11 cellular contexts compared by ENCODE assay signal in the genomic region with DNA sequence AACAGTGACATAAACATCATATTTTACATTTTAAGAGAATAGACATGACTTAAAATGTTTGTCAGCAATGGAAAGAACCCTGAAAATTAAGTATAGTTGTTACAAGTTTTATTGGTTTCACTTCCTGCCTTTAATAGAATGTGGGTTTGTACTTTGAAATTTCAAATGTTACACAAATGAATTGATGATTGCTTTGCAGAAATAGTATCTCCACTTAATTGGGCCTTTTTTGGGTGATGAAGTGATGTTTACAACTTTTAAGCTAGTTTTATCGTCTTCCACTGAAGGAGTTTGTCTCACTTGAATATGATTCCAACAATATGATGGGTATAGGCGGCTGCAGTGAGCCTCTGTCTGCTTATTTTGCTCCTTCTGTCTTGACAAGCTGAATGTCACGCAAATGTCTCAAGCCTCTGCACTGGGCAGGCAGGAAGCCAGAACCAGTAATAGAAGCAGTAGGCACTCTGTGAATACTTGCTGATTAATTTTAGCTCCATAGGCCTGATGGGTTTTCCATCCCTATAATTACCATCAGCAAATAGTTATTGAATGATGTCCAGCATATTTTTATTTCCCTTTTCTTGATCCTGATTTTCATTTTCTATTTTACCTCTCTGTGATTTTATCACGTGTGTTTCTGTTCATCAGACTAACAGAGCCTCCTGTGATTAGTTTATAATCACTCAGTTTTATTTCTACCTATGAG. TPM values are rescaled to one million over a fixed set of nuclear protein-coding genes. Genes with fewer than 3 reads are reported as not detected.
A peak's percentile ranks its signal among the peaks of the same experiment; 100 is the strongest.
DNase-seq lines count a peak whose midpoint lies in the region; ATAC-seq and TF ChIP-seq lines count a peak whose summit lies in the region.
"Had no signal": no experiment of that assay in that cellular context is flagged by ENCODE, and none has a peak within 500 bp of the region (broad histone marks: within the 10 kb centered on the region; RNA-seq: fewer than 3 reads in every experiment).

No MANE protein-coding gene starts in this region.

- H3K9ac ChIP-seq in MM.1S (ENCODE audit: low read length): peak overlapping the region; percentile 20; the same call in 1 of the 2 replicates

- H3K27ac ChIP-seq in right atrium auricular region (peak overlapping the region in 1 of 2 donors; percentile 1), MM.1S (ENCODE audit: low read length) (peak overlapping the region; percentile 54), foreskin keratinocyte (no peak overlapping the region)

- DNase-seq in Right ventricle myocardium inferior (ENCODE audit: missing footprints) (no peak), right atrium auricular region (ENCODE audit: low spot score) (no peak), MM.1S (peak; percentile 51), NCI-H526 treated with DMSO at 0.1 percent for 48 hours (lab: John Stamatoyannopoulos, UW) (no peak), foreskin keratinocyte (no peak), cerebellum (ENCODE audit: low spot score) (no peak)
- no peak for DNase-seq in stimulated activated naive B cell treated with anti-CD40 and anti-IgM and Interleukin-4, amounts not matched to agents 10 μg/mL and 1 μg/mL and 100 μg/mL, for 72 hours
- DNase-seq: BE2C, NCI-H1092 had no signal

- peak overlapping the region; percentile 1 to 73 for H3K4me3 Mint-ChIP-seq in stimulated activated naive B cell treated with anti-CD40 and anti-IgM and Interleukin-4, amounts not matched to agents 10 μg/mL and 1 μg/mL and 100 μg/mL, for 72 hours
- H3K4me3 Mint-ChIP-seq: T-helper 1 cell treated with Interleukin-12 subunit alpha and Interleukin-12 subunit beta and Interleukin-4 antibody, amounts not matched to agents 30 μg/mL and 1 μg/mL, for 36 hours had no signal

- peak overlapping the region; percentile 75 for H3K4me2 ChIP-seq in MM.1S (ENCODE audit: low read depth, low read length)

- peaks cover 33 to 56% of the 10 kb centered on the region in 2 donors for H3K4me1 Mint-ChIP-seq in stimulated activated naive B cell treated with anti-CD40 and anti-IgM and Interleukin-4, amounts not matched to agents 10 μg/mL and 1 μg/mL and 100 μg/mL, for 72 hours

- H3K27me3 Mint-ChIP-seq in stimulated activated naive B cell treated with anti-CD40 and anti-IgM and Interleukin-4, amounts not matched to agents 10 μg/mL and 1 μg/mL and 100 μg/mL, for 72 hours: no peaks in the 10 kb centered on the region

- ATAC-seq in Right ventricle myocardium inferior (peak; percentile 67), HG02642 (IDR thresholded peaks at IDR 0.05; ENCODE audit: poor library complexity, unreplicated experiment) (peak; percentile 78), foreskin keratinocyte (no peak)
- ATAC-seq in stimulated activated naive B cell treated with anti-CD40 and anti-IgM and Interleukin-4, amounts not matched to agents 10 μg/mL and 1 μg/mL and 100 μg/mL, for 72 hours (replicated peaks): peak; percentile 73 to 88

- H3K9me3 ChIP-seq in right atrium auricular region: no peaks in the 10 kb centered on the region
- H3K9me3 ChIP-seq in MM.1S (replicated peaks; ENCODE audit: insufficient read depth, low read length): no peaks in the 10 kb centered on the region
- H3K9me3 ChIP-seq: BE2C had no signal

- peak overlapping the region; percentile 59 for H2AFZ ChIP-seq in MM.1S (ENCODE audit: low read length)

- TF ChIP-seq CTCF in right atrium auricular region (IDR thresholded peaks at IDR 0.05) (no peak), MM.1S (IDR thresholded peaks at IDR 0.05; ENCODE audit: low read length) (no peak), foreskin keratinocyte (conservative IDR thresholded peaks at IDR 0.05) (no peak)

- H3K4me3 ChIP-seq in right atrium auricular region: no peak overlapping the region
- peak overlapping the region; percentile 38; the same call in 1 of the 2 replicates for H3K4me3 ChIP-seq in MM.1S (ENCODE audit: low read length)

- H3K36me3 ChIP-seq in right atrium auricular region (no peaks in the 10 kb centered on the region), MM.1S (replicated peaks; ENCODE audit: insufficient read depth, low read length) (no peaks in the 10 kb centered on the region)
- H3K36me3 ChIP-seq: BE2C had no signal

- no peaks in the 10 kb centered on the region for H4K20me1 ChIP-seq in MM.1S (ENCODE audit: insufficient read depth, low read length)

- peaks cover 2 to 3% of the 10 kb centered on the region in 2 donors for H3K36me3 Mint-ChIP-seq in stimulated activated naive B cell treated with anti-CD40 and anti-IgM and Interleukin-4, amounts not matched to agents 10 μg/mL and 1 μg/mL and 100 μg/mL, for 72 hours

- no peaks in the 10 kb centered on the region for H3K27me3 ChIP-seq in right atrium auricular region
- H3K27me3 ChIP-seq in MM.1S (replicated peaks; ENCODE audit: insufficient read depth, low read length): no peaks in the 10 kb centered on the region
- no peaks in the 10 kb centered on the region for H3K27me3 ChIP-seq in foreskin keratinocyte

- peaks cover 0 to 2% of the 10 kb centered on the region in 2 donors for H3K9me3 Mint-ChIP-seq in stimulated activated naive B cell treated with anti-CD40 and anti-IgM and Interleukin-4, amounts not matched to agents 10 μg/mL and 1 μg/mL and 100 μg/mL, for 72 hours
- H3K9me3 Mint-ChIP-seq: T-helper 1 cell treated with Interleukin-12 subunit alpha and Interleukin-12 subunit beta and Interleukin-4 antibody, amounts not matched to agents 30 μg/mL and 1 μg/mL, for 36 hours had no signal

- intact Hi-C loops in Right ventricle myocardium inferior (cut with DNase I): no loop called here

- peaks cover 6% of the 10 kb centered on the region; the same call in 1 of the 2 replicates for H3F3A ChIP-seq in MM.1S (ENCODE audit: insufficient read depth, low read length)

- H3K27ac Mint-ChIP-seq in stimulated activated naive B cell treated with anti-CD40 and anti-IgM and Interleukin-4, amounts not matched to agents 10 μg/mL and 1 μg/mL and 100 μg/mL, for 72 hours: peak overlapping the region; percentile 56
- H3K27ac Mint-ChIP-seq: T-helper 1 cell treated with Interleukin-12 subunit alpha and Interleukin-12 subunit beta and Interleukin-4 antibody, amounts not matched to agents 30 μg/mL and 1 μg/mL, for 36 hours had no signal

- peaks cover 0 to 10% of the 10 kb centered on the region in 2 donors for H3K4me1 ChIP-seq in right atrium auricular region
- peaks cover 20% of the 10 kb centered on the region for H3K4me1 ChIP-seq in MM.1S (ENCODE audit: low read length)
- peaks cover 9% of the 10 kb centered on the region for H3K4me1 ChIP-seq in foreskin keratinocyte
- H3K4me1 ChIP-seq: BE2C had no signal

- H3K79me2 ChIP-seq in MM.1S (ENCODE audit: low read length): no peaks in the 10 kb centered on the region

- H3K9me2 ChIP-seq in MM.1S (replicated peaks; ENCODE audit: insufficient read depth, low read length): no peaks in the 10 kb centered on the region

RNA-seq across cellular contexts. Expression of a gene that starts 10.6 kb away (rescaled TPM):
- total RNA-seq in Right ventricle myocardium inferior (56.1 TPM), right atrium auricular region (10 to 100 TPM; 30.3 to 38.9 TPM), foreskin keratinocyte (44.7 and 46.4 TPM in 2 replicates), cerebellum (35.9 TPM)
- 10.3 and 12.2 TPM in 2 replicates for polyA plus RNA-seq in foreskin keratinocyte
